Comparison of ENCODE assay signal across 17 cellular contexts in the genomic region with DNA sequence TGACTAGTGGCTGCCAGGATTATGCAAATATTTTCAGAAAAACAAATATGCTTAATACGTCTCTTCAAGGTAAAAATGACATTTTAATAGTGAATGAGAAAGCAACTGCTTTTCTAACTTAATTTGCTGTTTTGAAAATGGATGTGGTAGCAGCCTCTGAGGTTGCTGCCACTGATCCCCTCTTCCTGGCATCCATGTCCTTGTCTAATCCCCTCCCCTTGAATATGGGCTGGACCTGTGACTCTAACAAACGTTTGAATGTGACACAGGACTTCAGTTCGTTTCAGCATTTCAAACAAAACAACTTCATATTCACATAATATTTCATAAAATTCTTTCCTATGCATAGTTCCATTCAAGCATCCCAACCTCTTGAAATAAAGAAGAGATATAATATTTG.
"Had no signal": no experiment of that assay in that cellular context is flagged by ENCODE, and none has a peak within 500 bp of the region (broad histone marks: within the 10 kb centered on the region; RNA-seq: fewer than 3 reads in every experiment).

No MANE protein-coding gene starts in this region.

- H3K9ac ChIP-seq: SK-N-SH had no signal

- DNase-seq: activated CD4-positive, alpha-beta T cell treated with anti-CD3 and anti-CD28 coated beads for 36 hours; activated CD4-positive, alpha-beta T cell treated with anti-CD3 and anti-CD28 coated beads, Interleukin-2, amount 50 U/mL, for 1 hour; activated CD8-positive, alpha-beta memory T cell treated with anti-CD3 and anti-CD28 coated beads, Interleukin-2, amount 50 U/mL, for 4 hours; activated CD8-positive, alpha-beta T cell treated with anti-CD3 and anti-CD28 coated beads for 36 hours; activated gamma-delta T cell treated with Interleukin-2 at 50 U/mL for 16 hours; activated naive CD4-positive, alpha-beta T cell treated with anti-CD3 and anti-CD28 coated beads, Interleukin-2, amount 10 ng/mL, durations not matched to agents 7 days and 5 days; activated naive CD8-positive, alpha-beta T cell treated with anti-CD3 and anti-CD28 coated beads for 36 hours; activated T-cell treated with anti-CD3 and anti-CD28 coated beads, Interleukin-2, amount 50 U/mL, for 72 hours; cerebellar nuclear complex; Kasumi-1; NCI-H1930; NCI-H2171 treated with DMSO at 0.1 percent for 48 hours; NCI-H226; SK-N-SH; T-helper 1 cell had no signal

- H3K27ac ChIP-seq: VCaP had no signal

- H3K9me3 ChIP-seq: SK-N-SH had no signal

- FAIRE-seq: colon had no signal

- H3K4me2 ChIP-seq: SK-N-SH had no signal

- ATAC-seq: activated CD4-positive, alpha-beta T cell treated with anti-CD3 and anti-CD28 coated beads for 36 hours; activated CD8-positive, alpha-beta T cell treated with anti-CD3 and anti-CD28 coated beads for 36 hours; activated T-cell treated with anti-CD3 and anti-CD28 coated beads, Interleukin-2, amount 50 U/mL, for 72 hours had no signal
